Comparison of ENCODE assay signal across 8 cellular contexts in genomic region chr9:134099123-134099761, GRCh38.
DNase-seq lines count a peak whose midpoint lies in the region; FAIRE-seq lines count a peak whose summit lies in the region.

No MANE protein-coding gene starts in this region.

- FAIRE-seq in HTR-8/SVneo (lab: Jason Lieb, UNC): no peak

- intact Hi-C loops in posterior cingulate gyrus (cut with DNase I): no loop called here

- DNase-seq in COR-L47 (lab: John Stamatoyannopoulos, UW) (peak; percentile 47), HTR-8/SVneo (ENCODE audit: insufficient read length, low spot score) (peak; percentile 54), RKO (ENCODE audit: low spot score) (peak; percentile 72), activated T-helper 1 cell treated with Interleukin-2 at 50 U/mL for 16 hours (ENCODE audit: low read depth) (peak; percentile 14), glomerular visceral epithelial cell (ENCODE audit: extremely low spot score) (peak; percentile 50), posterior cingulate gyrus (no peak), globus pallidus (ENCODE audit: low spot score) (no peak)
- DNase-seq in stimulated activated CD4-positive, alpha-beta T cell treated with anti-CD3 and anti-CD28 coated beads, Interleukin-12 subunit alpha, Interleukin-12 subunit beta, amount 100 ng/mL, for 4 hours: peak; percentile 38

Comparison
In these comparisons a context has a peak if more than half of its experiments do, and no peak if none do; other contexts are left out.
1. DNase-seq: peak in COR-L47 (single experiment), HTR-8/SVneo (single experiment), RKO (single experiment), activated T-helper 1 cell treated with Interleukin-2 at 50 U/mL for 16 hours (single experiment), glomerular visceral epithelial cell (single experiment) and stimulated activated CD4-positive, alpha-beta T cell treated with anti-CD3 and anti-CD28 coated beads, Interleukin-12 subunit alpha, Interleukin-12 subunit beta, amount 100 ng/mL, for 4 hours (single experiment); none in posterior cingulate gyrus (0 of 10) and globus pallidus (single experiment).